1 cellular context compared by ENCODE assay signal in genomic region chr10:100723769-100724530, GRCh38.
A peak's percentile ranks its signal among the peaks of the same experiment; 100 is the strongest.
TF ChIP-seq lines count a peak whose summit lies in the region.

No MANE protein-coding gene starts in this region.

TF ChIP-seq in endothelial cell of umbilical vein, 7 proteins besides CTCF, POLR2A, EP300 and RAD21:
- TF ChIP-seq FOS (IDR thresholded peaks at IDR 0.05; ENCODE audit: borderline replicate concordance, insufficient read depth, low read length): no peak
- TF ChIP-seq MAX (IDR thresholded peaks at IDR 0.05; ENCODE audit: insufficient read depth, insufficient read length): no peak
- no peak for TF ChIP-seq POLR2AphosphoS5 (IDR thresholded peaks at IDR 0.05; ENCODE audit: insufficient read depth, low read depth, low read length)
- TF ChIP-seq EZH2 (IDR thresholded peaks at IDR 0.05; ENCODE audit: borderline replicate concordance, low read depth, low read length, severe bottlenecking): peak; percentile 84
- no peak for TF ChIP-seq JUN (IDR thresholded peaks at IDR 0.05; ENCODE audit: borderline replicate concordance, insufficient read depth, insufficient read length, low read depth)
